Comparison of ENCODE assay signal across 31 cellular contexts in the genomic region with DNA sequence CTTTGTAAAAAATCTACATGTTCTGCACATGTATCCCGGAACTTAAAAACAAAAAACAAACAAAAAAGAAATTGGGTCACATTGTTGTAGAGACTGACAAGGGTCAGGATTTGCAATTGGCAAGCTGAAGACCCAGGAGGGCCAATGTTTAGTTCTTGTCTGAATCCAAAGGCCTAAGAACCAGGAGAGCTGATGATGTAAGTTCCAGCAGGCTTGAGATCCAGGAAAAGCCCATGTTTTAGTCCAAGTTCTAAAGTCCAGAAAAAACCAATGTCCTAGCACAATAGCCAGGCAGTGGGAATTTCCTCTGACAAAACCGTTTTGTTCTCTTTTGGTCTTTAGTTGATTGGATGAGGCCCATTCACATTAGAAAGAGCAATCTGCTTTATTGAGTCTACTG.
"Had no signal": no experiment of that assay in that cellular context is flagged by ENCODE, and none has a peak within 500 bp of the region (broad histone marks: within the 10 kb centered on the region; RNA-seq: fewer than 3 reads in every experiment).

No MANE protein-coding gene starts in this region.

- H3K36me3 ChIP-seq: brain microvascular endothelial cell, esophagus muscularis mucosa, gastrocnemius medialis had no signal

- FAIRE-seq: astrocyte, bronchial epithelial cell, colon had no signal

- H3K27ac ChIP-seq: brain microvascular endothelial cell, esophagus muscularis mucosa, foreskin keratinocyte, gastrocnemius medialis, VCaP had no signal

- H3K9me3 ChIP-seq: esophagus muscularis mucosa, gastrocnemius medialis had no signal

- H3K4me3 ChIP-seq: esophagus muscularis mucosa, gastrocnemius medialis had no signal

- ATAC-seq: activated CD8-positive, alpha-beta T cell treated with anti-CD3 and anti-CD28 coated beads for 36 hours; activated T-cell treated with anti-CD3 and anti-CD28 coated beads, Interleukin-2, amount 50 U/mL, for 4 hours; activated T-helper 17 cell treated with anti-CD3 and anti-CD28 coated beads, Interleukin-2, amount 50 U/mL, for 72 hours; effector memory CD8-positive, alpha-beta T cell; foreskin keratinocyte; gastrocnemius medialis; WTC11 had no signal

- H3K4me1 ChIP-seq: esophagus muscularis mucosa, foreskin keratinocyte, gastrocnemius medialis had no signal

- DNase-seq: activated CD4-positive, alpha-beta T cell treated with anti-CD3 and anti-CD28 coated beads for 1 hour; activated CD4-positive, alpha-beta T cell treated with anti-CD3 and anti-CD28 coated beads for 4 hours; activated CD4-positive, alpha-beta T cell treated with anti-CD3 and anti-CD28 coated beads, Interleukin-2, amount 50 U/mL, for 1 hour; activated CD4-positive, alpha-beta T cell treated with anti-CD3 and anti-CD28 coated beads, Interleukin-2, amount 50 U/mL, for 48 hours; activated CD8-positive, alpha-beta memory T cell treated with anti-CD3 and anti-CD28 coated beads for 24 hours; activated CD8-positive, alpha-beta T cell treated with anti-CD3 and anti-CD28 coated beads for 36 hours; activated effector memory CD4-positive, alpha-beta T cell treated with Interleukin-2 at 50 U/mL for 16 hours; activated gamma-delta T cell treated with Interleukin-2 at 50 U/mL for 16 hours; activated naive CD4-positive, alpha-beta T cell treated with anti-CD3 and anti-CD28 coated beads, Interleukin-2, amount 50 U/mL, for 16 hours; activated naive CD4-positive, alpha-beta T cell treated with Interleukin-2 at 50 U/mL for 16 hours; activated T-cell treated with anti-CD3 and anti-CD28 coated beads, Interleukin-2, amount 50 U/mL, for 4 hours; amniotic stem cell; anterior cingulate cortex; brain microvascular endothelial cell; caudate nucleus; cortex of kidney; dermis blood vessel endothelial cell; effector CD4-positive, alpha-beta T cell; effector memory CD8-positive, alpha-beta T cell; erythroblast; foreskin keratinocyte; gastrocnemius medialis; glutamatergic neuron; T-helper 2 cell had no signal

- H3K27me3 ChIP-seq: brain microvascular endothelial cell, esophagus muscularis mucosa, foreskin keratinocyte, gastrocnemius medialis had no signal
